In genomic region chr1:44519035-44519676, GRCh38 we compare ENCODE assay signal across 26 cellular contexts.
A peak's percentile ranks its signal among the peaks of the same experiment; 100 is the strongest.
DNase-seq lines count a peak whose midpoint lies in the region; ATAC-seq lines count a peak whose summit lies in the region.
"Had no signal": no experiment of that assay in that cellular context is flagged by ENCODE, and none has a peak within 500 bp of the region (broad histone marks: within the 10 kb centered on the region; RNA-seq: fewer than 3 reads in every experiment).

No MANE protein-coding gene starts in this region.

- DNase-seq in Kasumi-1 (lab: John Stamatoyannopoulos, UW) (peak; percentile 96 to 97), SKM-1 treated with dmso at 0.1 percent for 144 hours (lab: John Stamatoyannopoulos, UW; ENCODE audit: unreplicated experiment) (peak; percentile 46), superior temporal gyrus (ENCODE audit: extremely low spot score) (peak; percentile 81), HuH-7.5 (ENCODE audit: low spot score) (no peak), NCI-H510A treated with DMSO at 0.1 percent for 48 hours (lab: John Stamatoyannopoulos, UW) (no peak)
- DNase-seq in effector memory CD8-positive, alpha-beta T cell, result peak in 1 of 3 experiments; percentile 6
- DNase-seq: activated CD4-positive, CD25-positive, alpha-beta regulatory T cell; activated CD8-positive, alpha-beta T cell treated with anti-CD3 and anti-CD28 coated beads for 36 hours; activated naive CD4-positive, alpha-beta T cell treated with anti-CD3 and anti-CD28 coated beads, Interleukin-2, amount 50 U/mL, for 16 hours; activated T-cell treated with anti-CD3 and anti-CD28 coated beads, Interleukin-2, amount 50 U/mL, for 4 hours; aorta; CD8-positive, alpha-beta memory T cell; central memory CD4-positive, alpha-beta T cell; DMS79 treated with DMSO at 0.1 percent for 48 hours; esophagus squamous epithelium; left cardiac atrium; NCI-H146; NCI-H2171 treated with DMSO at 0.1 percent for 48 hours; NCI-H526 treated with DMSO at 0.1 percent for 48 hours; nephron progenitor cell; SJCRH30; stimulated activated CD4-positive, alpha-beta T cell treated with anti-CD3 and anti-CD28 coated beads, Interleukin-1b, Interleukin-23, amount 100 ng/mL, for 48 hours; stimulated activated naive B cell treated with anti-CD40 and anti-IgM and Interleukin-4, amounts not matched to agents 10 μg/mL and 1 μg/mL and 100 μg/mL, for 72 hours; T-helper 17 cell; thyroid gland had no signal

- peak overlapping the region; percentile 14 to 61 for H3K27ac Mint-ChIP-seq in effector memory CD8-positive, alpha-beta T cell
- H3K27ac Mint-ChIP-seq: activated CD8-positive, alpha-beta T cell treated with anti-CD3 and anti-CD28 coated beads for 36 hours; nephron progenitor cell; stimulated activated naive B cell treated with anti-CD40 and anti-IgM and Interleukin-4, amounts not matched to agents 10 μg/mL and 1 μg/mL and 100 μg/mL, for 72 hours; T-helper 17 cell had no signal

- peak overlapping the region in 1 of 2 donors; percentile 9 for H3K4me3 Mint-ChIP-seq in effector memory CD8-positive, alpha-beta T cell
- H3K4me3 Mint-ChIP-seq: activated CD8-positive, alpha-beta T cell treated with anti-CD3 and anti-CD28 coated beads for 36 hours; activated T-cell treated with anti-CD3 and anti-CD28 coated beads, Interleukin-2, amount 50 U/mL, for 4 hours; nephron progenitor cell; stimulated activated naive B cell treated with anti-CD40 and anti-IgM and Interleukin-4, amounts not matched to agents 10 μg/mL and 1 μg/mL and 100 μg/mL, for 72 hours; T-helper 17 cell had no signal

- H3K4me1 Mint-ChIP-seq in effector memory CD8-positive, alpha-beta T cell (ENCODE audit: low read depth in 2 of 2), result peaks cover 4 to 13% of the 10 kb centered on the region in 2 donors
- H3K4me1 Mint-ChIP-seq: nephron progenitor cell had no signal

- ATAC-seq in effector memory CD8-positive, alpha-beta T cell (replicated peaks), result peak; percentile 49
- ATAC-seq in HG02938 (IDR thresholded peaks at IDR 0.05; ENCODE audit: unreplicated experiment), result no peak
- ATAC-seq: activated CD8-positive, alpha-beta T cell treated with anti-CD3 and anti-CD28 coated beads for 36 hours; activated T-cell treated with anti-CD3 and anti-CD28 coated beads, Interleukin-2, amount 50 U/mL, for 4 hours; left cardiac atrium; stimulated activated naive B cell treated with anti-CD40 and anti-IgM and Interleukin-4, amounts not matched to agents 10 μg/mL and 1 μg/mL and 100 μg/mL, for 72 hours; T-helper 17 cell had no signal

- no peaks in the 10 kb centered on the region for H3K36me3 Mint-ChIP-seq in effector memory CD8-positive, alpha-beta T cell (ENCODE audit: insufficient read depth)
- H3K36me3 Mint-ChIP-seq: CD8-positive, alpha-beta memory T cell; stimulated activated naive B cell treated with anti-CD40 and anti-IgM and Interleukin-4, amounts not matched to agents 10 μg/mL and 1 μg/mL and 100 μg/mL, for 72 hours had no signal

- H3K27me3 Mint-ChIP-seq in effector memory CD8-positive, alpha-beta T cell, result peaks cover 0 to 17% of the 10 kb centered on the region in 2 donors

- H3K9me3 Mint-ChIP-seq in effector memory CD8-positive, alpha-beta T cell, result no peaks in the 10 kb centered on the region
- H3K9me3 Mint-ChIP-seq: activated CD8-positive, alpha-beta T cell treated with anti-CD3 and anti-CD28 coated beads for 36 hours; activated T-cell treated with anti-CD3 and anti-CD28 coated beads, Interleukin-2, amount 50 U/mL, for 4 hours; CD8-positive, alpha-beta memory T cell; stimulated activated naive B cell treated with anti-CD40 and anti-IgM and Interleukin-4, amounts not matched to agents 10 μg/mL and 1 μg/mL and 100 μg/mL, for 72 hours had no signal

Comparison
In these comparisons a context has a peak if more than half of its experiments do, and no peak if none do; other contexts are left out.
1. DNase-seq: peak in Kasumi-1 (2 of 2), SKM-1 treated with dmso at 0.1 percent for 144 hours (single experiment) and superior temporal gyrus (single experiment); none in HuH-7.5 (single experiment) and NCI-H510A treated with DMSO at 0.1 percent for 48 hours (single experiment).